27 cellular contexts compared by ENCODE assay signal in genomic region chr17:55518549-55518948, GRCh38. TPM values are rescaled to one million over a fixed set of nuclear protein-coding genes. Genes with fewer than 3 reads are reported as not detected.
"Had no signal": no experiment of that assay in that cellular context is flagged by ENCODE, and none has a peak within 500 bp of the region (broad histone marks: within the 10 kb centered on the region; RNA-seq: fewer than 3 reads in every experiment).

No MANE protein-coding gene starts in this region.

- H3K4me1 ChIP-seq: right atrium auricular region had no signal

- H3K27me3 ChIP-seq: neutrophil, right atrium auricular region, transverse colon had no signal

- H3K36me3 ChIP-seq: heart right ventricle, neutrophil, right atrium auricular region, stomach, thoracic aorta, transverse colon had no signal

- H3K9me3 ChIP-seq: heart right ventricle, neutrophil, right atrium auricular region, stomach, thoracic aorta, transverse colon had no signal

- H3K4me3 ChIP-seq: dorsolateral prefrontal cortex, heart right ventricle, right atrium auricular region, stomach, thoracic aorta, transverse colon had no signal

- H3K27ac ChIP-seq: dorsolateral prefrontal cortex, heart right ventricle, neutrophil, right atrium auricular region, stomach, thoracic aorta, transverse colon had no signal

- DNase-seq: cortex of kidney; dorsolateral prefrontal cortex; effector CD8-positive, alpha-beta T cell; heart right ventricle; hypothalamus; islet precursor cell; mammary epithelial cell; naive thymus-derived CD4-positive, alpha-beta T cell; nephron progenitor cell; posterior cingulate gyrus; small intestine; stimulated activated CD4-positive, alpha-beta T cell treated with anti-CD3 and anti-CD28 coated beads, Interleukin-12 subunit alpha, Interleukin-12 subunit beta, amount 100 ng/mL, for 4 hours; stimulated activated naive CD4-positive, alpha-beta T cell; stomach; substantia nigra; transverse colon had no signal

- ATAC-seq: heart right ventricle; left lobe of liver; naive thymus-derived CD4-positive, alpha-beta T cell had no signal

RNA-seq across cellular contexts. Expression of gene SMIM36, which starts 7.3 kb away (rescaled TPM):
- total RNA-seq: frontal cortex; heart right ventricle; left lobe of liver; lower leg skin; mammary epithelial cell; mesenteric fat pad; mononuclear cell; naive thymus-derived CD4-positive, alpha-beta T cell; osteocyte; pulmonary artery endothelial cell; right atrium auricular region; stomach; thoracic aorta; transverse colon; ureter had no signal
